ENCODE assay signal across 7 cellular contexts in genomic region chr9:20624201-20625002, GRCh38. TPM values are rescaled to one million over a fixed set of nuclear protein-coding genes. Genes with fewer than 3 reads are reported as not detected.
DNase-seq lines count a peak whose midpoint lies in the region; TF ChIP-seq lines count a peak whose summit lies in the region.

No MANE protein-coding gene starts in this region.

- TF ChIP-seq CTCF in GM06990 (IDR thresholded peaks at IDR 0.05; ENCODE audit: insufficient read depth, low read length, poor library complexity, severe bottlenecking) (peak; percentile 77), HFFc6 (IDR thresholded peaks at IDR 0.05) (peak; percentile 88)

- H3K9me3 ChIP-seq in mononuclear cell (ENCODE audit: low read depth, low read length) = no peaks in the 10 kb centered on the region

- peaks cover 7% of the 10 kb centered on the region; the same call in 1 of the 2 replicates for H3K36me3 Mint-ChIP-seq in HFFc6 (ENCODE audit: low read depth)

- no peaks in the 10 kb centered on the region for H3K36me3 ChIP-seq in GM06990 (ENCODE audit: control insufficient read depth, insufficient read depth, low read length)

- H3K27ac ChIP-seq in substantia nigra (ENCODE audit: low read depth, low read length, poor library complexity, severe bottlenecking) = no peak overlapping the region

- H3K4me1 Mint-ChIP-seq in HFFc6 (ENCODE audit: low read depth) = peaks cover 31% of the 10 kb centered on the region

- peaks cover 32% of the 10 kb centered on the region for H3K4me1 ChIP-seq in mononuclear cell (ENCODE audit: insufficient read depth, low read length)

- H3K9me3 Mint-ChIP-seq in HFFc6 = no peaks in the 10 kb centered on the region

- DNase-seq in GM06990 (ENCODE audit: extremely low read depth, insufficient read length) (peak; percentile 33), HFFc6 (peak; percentile 50), NCI-H2107 (lab: John Stamatoyannopoulos, UW) (peak; percentile 16), epidermal melanocyte (ENCODE audit: insufficient read length, low spot score) (peak; percentile 48), substantia nigra (lab: John Stamatoyannopoulos, UW) (peak in 31 of 49 donors; percentile 11 to 72 (median 33))
- peak; percentile 40 to 45 for DNase-seq in activated CD4-positive, alpha-beta T cell treated with anti-CD3 and anti-CD28 coated beads for 4 hours

- H3K4me3 Mint-ChIP-seq in HFFc6 = peak overlapping the region; percentile 98

- H3K27me3 ChIP-seq in GM06990 (replicated peaks; ENCODE audit: control insufficient read depth, insufficient read depth, low read length) (no peaks in the 10 kb centered on the region), mononuclear cell (ENCODE audit: insufficient read depth, low read length) (peaks cover 6% of the 10 kb centered on the region)

- H3K27ac Mint-ChIP-seq in HFFc6 = peak overlapping the region; percentile 49

- H3K27me3 Mint-ChIP-seq in HFFc6 (ENCODE audit: insufficient read depth) = peaks cover 1% of the 10 kb centered on the region; the same call in 1 of the 2 replicates

- H3K4me3 ChIP-seq in GM06990 (replicated peaks; ENCODE audit: low read depth, low read length) = peak overlapping the region; percentile 72
- H3K4me3 ChIP-seq in mononuclear cell (ENCODE audit: low read length) = peak overlapping the region; percentile 73

RNA-seq across cellular contexts. Expression of gene MLLT3, which starts 2.1 kb away (rescaled TPM):
- 10 to 100 TPM; 23.1 to 27.5 (median 24.7) TPM for total RNA-seq in HFFc6 (2021; fragmentation: NEBNext Ultra II Directional; extraction: Animal tissue kit (Norgen Biotek cat#: 25700))
- total RNA-seq in mononuclear cell = 61.1 TPM

RNA-seq across cellular contexts. Expression of gene FOCAD, which starts 59.7 kb away (rescaled TPM):
- 10 to 100 TPM; 31.8 to 46.7 (median 39.2) TPM for total RNA-seq in HFFc6 (2021; fragmentation: NEBNext Ultra II Directional; extraction: Animal tissue kit (Norgen Biotek cat#: 25700))
- 19.0 TPM for total RNA-seq in mononuclear cell
